ENCODE assay signal across 19 cellular contexts in the genomic region with DNA sequence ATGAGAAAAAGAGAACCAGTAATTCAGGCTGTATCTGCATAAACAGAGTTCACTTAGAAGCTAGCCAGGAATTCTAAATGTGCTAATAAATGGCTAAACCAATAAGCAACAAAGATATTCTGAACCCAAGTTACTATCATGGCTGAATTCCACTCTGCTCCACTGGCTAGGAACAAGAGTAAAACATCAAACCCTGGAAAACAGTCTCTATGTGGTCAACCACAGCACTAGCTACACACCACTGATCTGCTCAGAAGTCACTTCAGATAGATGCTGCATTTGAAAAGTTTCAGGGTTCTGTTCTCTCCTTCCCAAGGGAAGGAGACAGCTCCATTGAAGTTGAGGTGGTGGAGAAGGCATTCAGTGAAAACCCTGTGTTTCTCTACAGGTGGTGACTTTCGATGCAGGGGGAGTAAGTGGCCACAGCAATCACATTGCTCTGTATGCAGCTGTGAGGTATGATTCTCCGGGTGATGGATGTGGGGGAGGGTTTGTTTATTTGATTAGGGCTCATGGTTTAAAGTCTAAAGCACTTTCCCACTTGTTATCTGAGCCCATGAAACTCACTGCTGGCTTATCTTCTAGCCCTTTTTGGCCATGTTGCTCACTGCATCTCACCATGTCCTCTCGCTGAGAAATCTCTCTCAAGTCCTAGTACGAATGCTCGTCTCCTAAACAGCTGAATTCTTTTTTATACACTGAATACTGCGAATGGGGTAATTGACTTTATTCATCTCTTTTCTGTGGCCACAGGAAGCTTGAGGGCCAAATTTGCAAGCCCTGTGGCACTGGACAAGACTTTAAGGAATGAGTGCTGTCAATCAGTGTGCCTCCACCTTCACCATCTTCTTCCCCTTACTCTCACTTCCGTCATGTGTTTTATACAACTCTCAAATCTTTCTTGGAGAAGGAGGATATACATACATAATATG. TPM values are rescaled to one million over a fixed set of nuclear protein-coding genes. Genes with fewer than 3 reads are reported as not detected.
DNase-seq lines count a peak whose midpoint lies in the region; ATAC-seq, FAIRE-seq and TF ChIP-seq lines count a peak whose summit lies in the region.
"Had no signal": no experiment of that assay in that cellular context is flagged by ENCODE, and none has a peak within 500 bp of the region (broad histone marks: within the 10 kb centered on the region; RNA-seq: fewer than 3 reads in every experiment).

No MANE protein-coding gene starts in this region.

- H3K36me3 Mint-ChIP-seq in CD4-positive, alpha-beta memory T cell: peaks cover 35 to 40% of the 10 kb centered on the region in 2 donors
- H3K36me3 Mint-ChIP-seq in endodermal cell (ENCODE audit: low read depth): peaks cover 47% of the 10 kb centered on the region

- no peak for TF ChIP-seq CTCF in endodermal cell (conservative IDR thresholded peaks at IDR 0.05)
- no peak for TF ChIP-seq CTCF in pancreas (IDR thresholded peaks at IDR 0.05)
- TF ChIP-seq CTCF in lower leg skin (IDR thresholded peaks at IDR 0.05): no peak

- H3K27ac ChIP-seq in CD4-positive, alpha-beta memory T cell (ENCODE audit: low read depth, low read length): no peak overlapping the region
- H3K27ac ChIP-seq in endodermal cell (ENCODE audit: low read depth, low read length) (no peak overlapping the region), pancreas (no peak overlapping the region)
- H3K27ac ChIP-seq: cardiac muscle cell, foreskin keratinocyte, upper lobe of right lung had no signal

- H3K4me1 Mint-ChIP-seq in CD4-positive, alpha-beta memory T cell: peaks cover 9 to 19% (median 16%) of the 10 kb centered on the region in 4 donors
- peaks cover 6% of the 10 kb centered on the region for H3K4me1 Mint-ChIP-seq in endodermal cell

- peaks cover 8% of the 10 kb centered on the region for H3K4me1 ChIP-seq in CD4-positive, alpha-beta memory T cell (ENCODE audit: insufficient read depth, low read length)
- H3K4me1 ChIP-seq in endodermal cell (ENCODE audit: control insufficient read depth, insufficient read depth, low read length): no peaks in the 10 kb centered on the region
- no peaks in the 10 kb centered on the region for H3K4me1 ChIP-seq in pancreas
- H3K4me1 ChIP-seq: foreskin keratinocyte, upper lobe of right lung had no signal

- no peak for DNase-seq in CD4-positive, alpha-beta memory T cell
- DNase-seq in NCI-H510A (lab: John Stamatoyannopoulos, UW) (peak; percentile 33), endodermal cell (no peak), pancreas (peak in 1 of 6 donors; percentile 14), 8988T (no peak), lower leg skin (ENCODE audit: low spot score in 2 of 2) (no peak)
- DNase-seq: activated naive CD4-positive, alpha-beta T cell treated with anti-CD3 and anti-CD28 coated beads, Interleukin-2, amount 50 U/mL, for 16 hours; foreskin keratinocyte; Karpas-422; mesendoderm; NCI-H1417 treated with DMSO at 0.1 percent for 48 hours; NCI-H446 treated with DMSO at 0.1 percent for 48 hours; upper lobe of right lung had no signal

- H3K9me3 Mint-ChIP-seq in CD4-positive, alpha-beta memory T cell: no peaks in the 10 kb centered on the region
- H3K9me3 Mint-ChIP-seq in endodermal cell: peaks cover 23% of the 10 kb centered on the region
- H3K9me3 Mint-ChIP-seq: HFFc6; stimulated activated effector memory CD8-positive, alpha-beta T cell treated with anti-CD3 and anti-CD28 coated beads, Interleukin-12 subunit alpha, Interleukin-12 subunit beta, amount 100 ng/mL, for 72 hours had no signal

- H3K27ac Mint-ChIP-seq in CD4-positive, alpha-beta memory T cell: peak overlapping the region in 5 of 7 donors; percentile 2 to 42 (median 17)
- H3K27ac Mint-ChIP-seq in endodermal cell: no peak overlapping the region
- H3K27ac Mint-ChIP-seq: HFFc6; stimulated activated effector memory CD8-positive, alpha-beta T cell treated with anti-CD3 and anti-CD28 coated beads, Interleukin-12 subunit alpha, Interleukin-12 subunit beta, amount 100 ng/mL, for 72 hours had no signal

- no peaks in the 10 kb centered on the region for H3K36me3 ChIP-seq in CD4-positive, alpha-beta memory T cell (ENCODE audit: insufficient read depth, low read length)
- peaks cover 30% of the 10 kb centered on the region for H3K36me3 ChIP-seq in endodermal cell (ENCODE audit: control insufficient read depth, insufficient read depth, low read length)
- H3K36me3 ChIP-seq in pancreas: no peaks in the 10 kb centered on the region
- H3K36me3 ChIP-seq: cardiac muscle cell, upper lobe of right lung had no signal

- no peaks in the 10 kb centered on the region for H3K27me3 ChIP-seq in CD4-positive, alpha-beta memory T cell (ENCODE audit: insufficient read depth, low read length)
- no peaks in the 10 kb centered on the region for H3K27me3 ChIP-seq in endodermal cell (ENCODE audit: control insufficient read depth, insufficient read depth, low read length, poor library complexity, severe bottlenecking)
- H3K27me3 ChIP-seq in pancreas: no peaks in the 10 kb centered on the region
- H3K27me3 ChIP-seq: cardiac muscle cell, foreskin keratinocyte, upper lobe of right lung had no signal

- H3K27me3 Mint-ChIP-seq in CD4-positive, alpha-beta memory T cell: no peaks in the 10 kb centered on the region
- H3K27me3 Mint-ChIP-seq in endodermal cell (ENCODE audit: insufficient read depth): no peaks in the 10 kb centered on the region

- POLR2A ChIA-PET in CD4-positive, alpha-beta memory T cell (lab: Charles Lee; ENCODE audit: partially characterized antibody): no interaction called here

- intact Hi-C loops in CD4-positive, alpha-beta memory T cell (cut with micrococcal nuclease): no loop called here
- intact Hi-C loops in pancreas (cut with DNase I) (no loop called here), lower leg skin (cut with DNase I; ENCODE audit: low total_unique reads) (no loop called here)

- no peak overlapping the region for H3K4me3 ChIP-seq in CD4-positive, alpha-beta memory T cell (ENCODE audit: low read length in 2 of 2)
- peak overlapping the region; percentile 4 for H3K4me3 ChIP-seq in endodermal cell (ENCODE audit: low read length)
- H3K4me3 ChIP-seq in pancreas: no peak overlapping the region
- no peak overlapping the region for H3K4me3 ChIP-seq in lower leg skin (ENCODE audit: low read depth, poor library complexity, severe bottlenecking)
- H3K4me3 ChIP-seq: cardiac muscle cell, upper lobe of right lung had no signal

- CTCF ChIA-PET in CD4-positive, alpha-beta memory T cell (lab: Charles Lee; ENCODE audit: partially characterized antibody): interaction anchor here (1.4 kb wide), 1 partner anchor 50 kb away, joined by 4 read pairs; no protein-coding TSS in a partner anchor

- no peak for TF ChIP-seq POLR2A in lower leg skin (IDR thresholded peaks at IDR 0.05)

- H3K9me3 ChIP-seq in CD4-positive, alpha-beta memory T cell (ENCODE audit: control insufficient read depth in 1 of 2, low read length in 2 of 2): no peaks in the 10 kb centered on the region
- H3K9me3 ChIP-seq in endodermal cell (ENCODE audit: control insufficient read depth, low read length) (peaks cover 11% of the 10 kb centered on the region), pancreas (no peaks in the 10 kb centered on the region)
- H3K9me3 ChIP-seq: upper lobe of right lung had no signal

- peak; percentile 35 to 88 (median 76) for ATAC-seq in pancreas
- no peak for ATAC-seq in HG03025 (IDR thresholded peaks at IDR 0.05; ENCODE audit: low FRiP score, unreplicated experiment)
- ATAC-seq: activated CD4-positive, CD25-positive, alpha-beta regulatory T cell treated with anti-CD3 and anti-CD28 coated beads, Interleukin-2, amount 50 U/mL, for 24 hours; foreskin keratinocyte; Panc1; stimulated activated effector memory CD8-positive, alpha-beta T cell treated with anti-CD3 and anti-CD28 coated beads, Interleukin-12 subunit alpha, Interleukin-12 subunit beta, amount 100 ng/mL, for 72 hours; upper lobe of right lung had no signal

- peak overlapping the region in 2 of 8 donors; percentile 4 to 60 for H3K4me3 Mint-ChIP-seq in CD4-positive, alpha-beta memory T cell
- no peak overlapping the region for H3K4me3 Mint-ChIP-seq in endodermal cell
- H3K4me3 Mint-ChIP-seq: HFFc6; stimulated activated effector memory CD8-positive, alpha-beta T cell treated with anti-CD3 and anti-CD28 coated beads, Interleukin-12 subunit alpha, Interleukin-12 subunit beta, amount 100 ng/mL, for 72 hours had no signal

- H3K9ac ChIP-seq in endodermal cell (ENCODE audit: extremely low read depth, low read length, poor library complexity, severe bottlenecking): no peak overlapping the region

- whole genome bisulfite sequencing in endodermal cell (ENCODE audit: insufficient coverage in 1 of 2, insufficient read length in 1 of 2), 2 experiments: 92 to 94% methylated on average over 5 to 7 of the region's 7 CpGs
- WGBS in pancreas, 2 donors: 40 to 43% methylated on average over 7 of the region's 7 CpGs
- 95 to 96% methylated on average over 7 of the region's 7 CpGs for WGBS in lower leg skin, 2 donors

- no peak for FAIRE-seq in pancreas (lab: Jason Lieb, UNC)

RNA-seq across cellular contexts. Expression of a gene that starts 39.8 kb away (rescaled TPM):
- 1 to 10 TPM; 8.4 to 8.6 TPM for total RNA-seq in CD4-positive, alpha-beta memory T cell
- polyA plus RNA-seq in CD4-positive, alpha-beta memory T cell: 10 to 100 TPM; 11.3 to 18.1 TPM
- total RNA-seq in endodermal cell (100 to 1,000 TPM; 109 to 202 TPM), pancreas (10 to 100 TPM in 2 of 6 donors, 1 to 10 TPM in 4; 7.6 to 12.6 (median 8.6) TPM), lower leg skin (1 to 10 TPM; 2.1 to 4.9 (median 3.8) TPM)
- polyA plus RNA-seq in endodermal cell (2013, experiment 1 of 2): 391 TPM
- 343 TPM for polyA plus RNA-seq in endodermal cell (2013, experiment 2 of 2)
- polyA plus RNA-seq in pancreas: 10 to 100 TPM; 19.2 to 26.1 TPM

Comparison
In these comparisons a context has a peak if more than half of its experiments do, and no peak if none do; other contexts are left out.
1. RNA of a gene that starts 39.8 kb away (total RNA-seq): 109 to 202 TPM in endodermal cell; 7.6 to 12.6 TPM in pancreas, 8.4 to 8.6 TPM in CD4-positive, alpha-beta memory T cell and 2.1 to 4.9 TPM in lower leg skin; every median in the first group is over 4 times any median in the second.